9 cellular contexts compared by ENCODE assay signal in genomic region chr14:77086017-77086727, GRCh38.
DNase-seq lines count a peak whose midpoint lies in the region; ATAC-seq lines count a peak whose summit lies in the region.
"Had no signal": no experiment of that assay in that cellular context is flagged by ENCODE, and none has a peak within 500 bp of the region (broad histone marks: within the 10 kb centered on the region; RNA-seq: fewer than 3 reads in every experiment).

No MANE protein-coding gene starts in this region.

- DNase-seq in DMS53 treated with DMSO at 0.1 percent for 48 hours (lab: John Stamatoyannopoulos, UW; ENCODE audit: unreplicated experiment) = peak; percentile 40
- DNase-seq in NCI-H69 (lab: John Stamatoyannopoulos, UW) = peak; percentile 27
- peak; percentile 77 for DNase-seq in iris pigment epithelial cell (ENCODE audit: low read depth)
- no peak for DNase-seq in OCI-M1 (lab: John Stamatoyannopoulos, UW)
- no peak for DNase-seq in COLO829 (ENCODE audit: low spot score)
- no peak for DNase-seq in AG08396 (ENCODE audit: low spot score)
- DNase-seq: pancreas had no signal

- peak; percentile 62 for ATAC-seq in GM19452 (IDR thresholded peaks at IDR 0.05; ENCODE audit: unreplicated experiment)
- ATAC-seq in HG03432 (IDR thresholded peaks at IDR 0.05; ENCODE audit: unreplicated experiment) = no peak

Comparison
In these comparisons a context has a peak if more than half of its experiments do, and no peak if none do; other contexts are left out.
1. DNase-seq: peak in DMS53 treated with DMSO at 0.1 percent for 48 hours (single experiment), NCI-H69 (single experiment) and iris pigment epithelial cell (single experiment); none in OCI-M1 (single experiment), COLO829 (single experiment) and AG08396 (single experiment).